ENCODE assay signal across 1 cellular context in the genomic region with DNA sequence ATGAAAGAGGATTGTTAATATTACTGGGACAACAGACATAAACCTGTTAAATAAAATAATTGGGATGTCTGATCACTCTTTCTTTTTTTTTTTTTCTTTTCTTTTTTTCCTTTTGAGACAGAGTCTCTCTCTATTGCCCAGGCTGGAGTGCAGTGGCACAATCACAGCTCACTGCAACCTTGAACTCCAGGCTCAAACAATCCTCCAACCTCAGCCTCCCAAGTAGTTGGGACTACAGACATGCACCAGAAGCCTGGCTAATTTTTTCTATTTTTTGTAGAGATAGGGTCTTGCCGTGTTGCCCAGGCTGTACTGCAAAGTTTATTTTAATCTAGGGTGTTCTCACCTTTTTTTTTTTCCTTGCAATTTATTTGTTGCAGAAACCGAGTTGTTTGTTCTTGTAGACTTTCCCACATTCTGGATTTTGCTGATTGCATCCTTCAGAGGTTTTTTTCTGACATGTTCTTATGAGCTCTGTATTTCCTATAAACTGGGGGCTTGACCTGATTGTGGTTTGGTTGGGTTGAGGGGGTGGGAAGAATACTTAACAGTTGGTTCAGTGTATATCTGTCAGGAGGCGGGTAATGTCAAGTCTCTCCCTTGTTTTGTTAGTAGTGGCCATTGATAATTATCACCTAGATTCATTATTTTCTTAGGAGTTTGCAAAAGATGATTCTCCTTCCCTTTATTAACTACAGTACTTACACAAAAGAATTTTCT.
TF ChIP-seq lines count a peak whose summit lies in the region.

No MANE protein-coding gene starts in this region.

TF ChIP-seq in HepG2, 621 proteins besides CTCF, POLR2A, EP300 and RAD21 (continued from another document):
- peak; percentile 96 for TF ChIP-seq ZNF770 (CRISPR knock-in tag; IDR thresholded peaks at IDR 0.05)
